ENCODE assay signal across 6 cellular contexts in genomic region chr17:76709951-76710862, GRCh38. TPM values are rescaled to one million over a fixed set of nuclear protein-coding genes. Genes with fewer than 3 reads are reported as not detected.
DNase-seq lines count a peak whose midpoint lies in the region; ATAC-seq and TF ChIP-seq lines count a peak whose summit lies in the region.
"Not testable (repeated sequence)": the region's sequence is repeated elsewhere in the genome, so short reads cannot be mapped to it uniquely, and the experiment has no call there.

No MANE protein-coding gene starts in this region.

- H3K4me1 ChIP-seq in HEK293 (ENCODE audit: control insufficient read depth, insufficient read depth, low read length), result peaks cover 28% of the 10 kb centered on the region
- H3K4me1 ChIP-seq in SK-N-SH (ENCODE audit: control insufficient read depth in 1 of 2, insufficient read depth in 2 of 2, low read depth in 1 of 2, low read length in 1 of 2), result peaks cover 17 to 33% of the 10 kb centered on the region in 2 experiments

- intact Hi-C loops in MCF 10A (cut with micrococcal nuclease), result loop anchor here (10.0 kb wide), 1 partner anchor 155 kb away; no protein-coding TSS in a partner anchor
- intact Hi-C loops in left ventricle myocardium superior (cut with micrococcal nuclease), result not testable (repeated sequence)

- H3K27ac Mint-ChIP-seq in MCF 10A (ENCODE audit: low read depth, unreplicated experiment) (peak overlapping the region; percentile 39), type B pancreatic cell (peak overlapping the region; percentile 90)

- H3K79me2 ChIP-seq in SK-N-SH (ENCODE audit: insufficient read depth) (peaks cover 89% of the 10 kb centered on the region), neural cell (replicated peaks; ENCODE audit: insufficient read depth, low read length) (peaks cover 13% of the 10 kb centered on the region)

- TF ChIP-seq EP300 in SK-N-SH (IDR thresholded peaks at IDR 0.05; ENCODE audit: borderline replicate concordance in 1 of 2, low read depth in 1 of 2, low read length in 1 of 2); neural cell (conservative IDR thresholded peaks at IDR 0.05; ENCODE audit: poor library complexity, severe bottlenecking): not testable (repeated sequence)

- BruUV-seq in MCF 10A (replicated peaks; lab: Mats Ljungman, UMichigan), result not testable (repeated sequence)

- H3K9me3 Mint-ChIP-seq in MCF 10A (ENCODE audit: unreplicated experiment); type B pancreatic cell: not testable (repeated sequence)

- ATAC-seq in left ventricle myocardium superior, result peak; percentile 24

- H3K9me3 ChIP-seq in HEK293 (ENCODE audit: control insufficient read depth, insufficient read depth, low read depth, low read length); SK-N-SH; neural cell (ENCODE audit: low read length): not testable (repeated sequence)

- H3K4me2 ChIP-seq in SK-N-SH (peak overlapping the region; percentile 96), neural cell (ENCODE audit: low read length) (peak overlapping the region; percentile 87)

- H3K27me3 ChIP-seq in SK-N-SH (ENCODE audit: insufficient read depth); neural cell (ENCODE audit: insufficient read depth, low read depth, low read length): not testable (repeated sequence)

- H3K4me3 Mint-ChIP-seq in MCF 10A (ENCODE audit: unreplicated experiment) (peak overlapping the region; percentile 76), type B pancreatic cell (peak overlapping the region; percentile 93)

- H3K9me2 ChIP-seq in SK-N-SH; neural cell (ENCODE audit: insufficient read depth, low read length): not testable (repeated sequence)

- not testable (repeated sequence) for H2AFZ ChIP-seq in SK-N-SH (ENCODE audit: low read depth)
- H2AFZ ChIP-seq in neural cell (ENCODE audit: low read depth, low read length), result peak overlapping the region; percentile 8

- H3K9ac ChIP-seq in SK-N-SH (peak overlapping the region; percentile 85), neural cell (ENCODE audit: low read length) (peak overlapping the region; percentile 73)

- peak overlapping the region; percentile 65 for H3K4me3 ChIP-seq in HEK293 (ENCODE audit: low read depth, low read length)
- peak overlapping the region; percentile 72 to 89 for H3K4me3 ChIP-seq in SK-N-SH (ENCODE audit: low read depth in 2 of 2, low read length in 1 of 2)
- peak overlapping the region; percentile 79 for H3K4me3 ChIP-seq in neural cell (ENCODE audit: low read length)

- H3K36me3 ChIP-seq in HEK293 (ENCODE audit: control insufficient read depth in 2 of 2, insufficient read depth in 1 of 2, low read length in 2 of 2) (peaks cover 6 to 40% of the 10 kb centered on the region in 2 experiments; a peak in 2 of 3 replicates), SK-N-SH (replicated peaks in 1 of 2; ENCODE audit: control insufficient read depth in 1 of 2, insufficient read depth in 2 of 2, low read length in 1 of 2) (peaks cover 14 to 22% of the 10 kb centered on the region in 2 experiments)
- H3K36me3 ChIP-seq in neural cell (ENCODE audit: insufficient read depth, low read length), result not testable (repeated sequence)

- H3K4me1 Mint-ChIP-seq in MCF 10A (ENCODE audit: insufficient read depth, unreplicated experiment), result not testable (repeated sequence)
- peaks cover 41% of the 10 kb centered on the region for H3K4me1 Mint-ChIP-seq in type B pancreatic cell (ENCODE audit: unreplicated experiment)

- H3K36me3 Mint-ChIP-seq in MCF 10A (ENCODE audit: insufficient read depth, unreplicated experiment), result peaks cover 27% of the 10 kb centered on the region
- H3K36me3 Mint-ChIP-seq in type B pancreatic cell, result not testable (repeated sequence)

- H3K27ac ChIP-seq in HEK293 (ENCODE audit: extremely low read depth, low read depth, low read length) (peak overlapping the region; percentile 87), SK-N-SH (ENCODE audit: low read depth in 2 of 2, low read length in 1 of 2) (peak overlapping the region; percentile 88 to 95), neural cell (ENCODE audit: low read length) (peak overlapping the region; percentile 61)

- WGBS in SK-N-SH (ENCODE audit: low lambda C conversion rate), result 4% methylated on average over 14 of the region's 79 CpGs

- peaks cover 31% of the 10 kb centered on the region for H3F3A ChIP-seq in SK-N-SH (replicated peaks; ENCODE audit: insufficient read depth)
- not testable (repeated sequence) for H3F3A ChIP-seq in neural cell (ENCODE audit: insufficient read depth, low read length, poor library complexity, severe bottlenecking)

- not testable (repeated sequence) for TF ChIP-seq CTCF in HEK293 (tag by site-specific recombination; IDR thresholded peaks at IDR 0.05); SK-N-SH (IDR thresholded peaks at IDR 0.05); MCF 10A (IDR thresholded peaks at IDR 0.05; ENCODE audit: unreplicated experiment); neural cell (IDR thresholded peaks at IDR 0.05; ENCODE audit: poor library complexity, severe bottlenecking); type B pancreatic cell (conservative IDR thresholded peaks at IDR 0.05)

- DNase-seq in SK-N-SH (peak; percentile 77), left ventricle myocardium superior (peak; percentile 56)
- not testable (repeated sequence) for DNase-seq in MCF 10A (ENCODE audit: unreplicated experiment); type B pancreatic cell (ENCODE audit: extremely low spot score, unreplicated experiment)

- not testable (repeated sequence) for H3K27me3 Mint-ChIP-seq in MCF 10A (ENCODE audit: insufficient read depth, unreplicated experiment); type B pancreatic cell

- CTCF ChIA-PET in HEK293 (lab: Yijun Ruan, JAX), result interaction anchor here (0.6 to 9.8 kb wide), 13 partner anchors 9 to 696 kb away, joined by 3 to 175 read pairs (median 3); partner anchors contain the start of genes JMJD6 and METTL23
- CTCF ChIA-PET in SK-N-SH (lab: Yijun Ruan, JAX), result interaction anchor here (1.0 to 14.3 kb wide), 18 partner anchors 9 to 357 kb away, joined by 3 to 255 read pairs (median 4); partner anchors contain the start of genes JMJD6 and METTL23
- CTCF ChIA-PET in MCF 10A (lab: Yijun Ruan, JAX), result interaction anchor here (0.6 to 1.0 kb wide), 3 partner anchors 15 to 113 kb away, joined by 3 to 4 read pairs (median 3); no protein-coding TSS in a partner anchor

- H4K20me1 ChIP-seq in SK-N-SH (ENCODE audit: insufficient read depth), result peaks cover 31% of the 10 kb centered on the region
- not testable (repeated sequence) for H4K20me1 ChIP-seq in neural cell (ENCODE audit: insufficient read depth)

- POLR2A ChIA-PET in HEK293 (lab: Yijun Ruan, JAX), result interaction anchor here (0.6 to 3.5 kb wide), 13 partner anchors 9 to 386 kb away, joined by 3 to 22 read pairs (median 7); no protein-coding TSS in a partner anchor
- POLR2A ChIA-PET in SK-N-SH (lab: Yijun Ruan, JAX), result interaction anchor here (0.8 to 2.3 kb wide), 9 partner anchors 9 to 166 kb away, joined by 3 to 14 read pairs (median 3); partner anchors contain the start of gene SRSF2
- POLR2A ChIA-PET in MCF 10A (lab: Yijun Ruan, JAX), result interaction anchor here (0.6 to 2.7 kb wide), 12 partner anchors 16 to 356 kb away, joined by 3 to 14 read pairs (median 4); partner anchors contain the start of genes JMJD6, METTL23, PRPSAP1 and SRSF2

- TF ChIP-seq RAD21 in SK-N-SH (IDR thresholded peaks at IDR 0.05; ENCODE audit: low read length); neural cell (conservative IDR thresholded peaks at IDR 0.05): not testable (repeated sequence)

TF ChIP-seq in SK-N-SH, 30 proteins besides CTCF, POLR2A, EP300 and RAD21 (continues in another document):
- TF ChIP-seq MXI1 (IDR thresholded peaks at IDR 0.05; ENCODE audit: low read depth, low read length), result peak; percentile 86

RNA-seq across cellular contexts. Expression of gene MXRA7, which starts 0.6 kb away (rescaled TPM):
- polyA plus RNA-seq in SK-N-SH (2012; rRNA removed) (154 and 187 TPM in 2 replicates), neural cell (137 and 143 TPM in 2 replicates)
- polyA plus RNA-seq in SK-N-SH (2012; cell fraction: cytosol; rRNA removed), result 223 and 232 TPM in 2 replicates
- polyA plus RNA-seq in SK-N-SH (2012; cell fraction: nucleus; rRNA removed), result 55.0 and 81.5 TPM in 2 replicates
- total RNA-seq in MCF 10A (2022) (33.6 and 35.1 TPM in 2 replicates), left ventricle myocardium superior (364 TPM), type B pancreatic cell (ENCODE audit: low replicate concordance) (43.4 and 75.0 TPM in 2 replicates)
- polyA minus RNA-seq in neural cell, result 109 and 114 TPM in 2 replicates

RNA-seq across cellular contexts. Expression of gene JMJD6, which starts 16.2 kb away (rescaled TPM):
- polyA plus RNA-seq in SK-N-SH (2012; rRNA removed) (20.1 and 23.3 TPM in 2 replicates), neural cell (21.7 and 37.6 TPM in 2 replicates)
- 15.2 and 15.7 TPM in 2 replicates for polyA plus RNA-seq in SK-N-SH (2012; cell fraction: cytosol; rRNA removed)
- 60.2 and 109 TPM in 2 replicates for polyA plus RNA-seq in SK-N-SH (2012; cell fraction: nucleus; rRNA removed)
- total RNA-seq in MCF 10A (2022) (29.4 and 45.8 TPM in 2 replicates), left ventricle myocardium superior (68.6 TPM), type B pancreatic cell (ENCODE audit: low replicate concordance) (23.6 and 35.4 TPM in 2 replicates)
- polyA minus RNA-seq in neural cell, result 23.3 and 23.4 TPM in 2 replicates

RNA-seq across cellular contexts. Expression of gene METTL23, which starts 16.4 kb away (rescaled TPM):
- 75.9 and 96.8 TPM in 2 replicates for polyA plus RNA-seq in SK-N-SH (2012; rRNA removed)
- 87.6 and 89.2 TPM in 2 replicates for polyA plus RNA-seq in SK-N-SH (2012; cell fraction: cytosol; rRNA removed)
- polyA plus RNA-seq in SK-N-SH (2012; cell fraction: nucleus; rRNA removed), result 80.8 and 107 TPM in 2 replicates
- 35.1 and 37.1 TPM in 2 replicates for total RNA-seq in MCF 10A (2022)
- total RNA-seq in left ventricle myocardium superior, result 21.0 TPM
- polyA plus RNA-seq in neural cell, result 53.3 and 59.8 TPM in 2 replicates
- 21.7 and 26.0 TPM in 2 replicates for polyA minus RNA-seq in neural cell
- total RNA-seq in type B pancreatic cell (ENCODE audit: low replicate concordance), result 27.5 and 28.2 TPM in 2 replicates

RNA-seq across cellular contexts. Expression of gene SRSF2, which starts 26.9 kb away (rescaled TPM):
- 211 and 271 TPM in 2 replicates for polyA plus RNA-seq in SK-N-SH (2012; rRNA removed)
- 162 and 197 TPM in 2 replicates for polyA plus RNA-seq in SK-N-SH (2012; cell fraction: cytosol; rRNA removed)
- polyA plus RNA-seq in SK-N-SH (2012; cell fraction: nucleus; rRNA removed), result 1,226 and 1,940 TPM in 2 replicates
- 161 and 168 TPM in 2 replicates for total RNA-seq in MCF 10A (2022)
- 78.0 TPM for total RNA-seq in left ventricle myocardium superior
- 350 and 355 TPM in 2 replicates for polyA plus RNA-seq in neural cell
- polyA minus RNA-seq in neural cell, result 135 and 143 TPM in 2 replicates
- total RNA-seq in type B pancreatic cell (ENCODE audit: low replicate concordance), result 198 and 273 TPM in 2 replicates

RNA-seq across cellular contexts. Expression of gene MFSD11, which starts 27.7 kb away (rescaled TPM):
- polyA plus RNA-seq in SK-N-SH (2012; rRNA removed) (22.7 and 28.3 TPM in 2 replicates), neural cell (36.1 and 43.1 TPM in 2 replicates)
- polyA plus RNA-seq in SK-N-SH (2012; cell fraction: cytosol; rRNA removed), result 24.9 and 26.3 TPM in 2 replicates
- 28.4 and 31.2 TPM in 2 replicates for polyA plus RNA-seq in SK-N-SH (2012; cell fraction: nucleus; rRNA removed)
- total RNA-seq in MCF 10A (2022) (11.6 and 13.8 TPM in 2 replicates), left ventricle myocardium superior (21.3 TPM), type B pancreatic cell (ENCODE audit: low replicate concordance) (29.0 and 33.9 TPM in 2 replicates)
- 56.6 and 67.4 TPM in 2 replicates for polyA minus RNA-seq in neural cell
